ENCODE assay signal across 12 cellular contexts in the genomic region with DNA sequence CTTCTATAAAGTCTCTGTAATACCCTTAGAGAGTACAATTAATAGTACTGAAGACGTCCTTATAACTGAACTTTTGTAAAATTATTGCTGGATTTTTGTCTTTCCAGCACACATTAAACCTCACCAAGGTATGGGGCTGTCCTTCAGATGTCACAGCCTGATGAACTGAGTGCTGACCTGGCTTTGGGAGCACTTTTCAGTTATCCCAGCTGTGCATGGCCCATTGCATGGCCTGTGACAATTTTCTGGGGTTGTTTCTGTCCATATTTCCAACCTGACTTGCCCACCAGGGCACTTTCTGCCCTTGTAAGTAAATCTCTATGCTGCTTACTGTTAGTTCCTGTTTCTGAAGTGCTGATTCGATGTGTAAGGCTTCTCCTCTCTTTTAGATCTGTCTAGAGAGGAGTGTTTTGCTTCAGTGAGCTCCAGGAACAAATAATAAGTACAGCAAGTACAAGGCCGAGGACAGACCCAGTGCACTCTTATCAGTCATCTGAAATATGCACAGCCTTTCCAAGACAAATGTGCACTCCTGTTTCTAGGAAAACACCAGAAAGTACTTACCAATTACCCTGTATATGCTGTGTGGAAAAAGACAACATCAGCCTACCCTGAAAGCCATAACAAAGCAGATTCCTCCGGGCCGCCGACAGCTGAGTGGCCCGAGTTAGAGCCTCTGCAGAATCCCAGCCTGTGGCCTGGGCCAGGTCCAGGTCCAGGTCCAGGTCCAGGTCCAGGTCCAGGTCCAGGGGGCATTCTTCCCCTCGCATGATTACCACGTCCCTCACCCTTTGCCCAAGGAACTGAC.
DNase-seq lines count a peak whose midpoint lies in the region; ATAC-seq and TF ChIP-seq lines count a peak whose summit lies in the region.
"Had no signal": no experiment of that assay in that cellular context is flagged by ENCODE, and none has a peak within 500 bp of the region (broad histone marks: within the 10 kb centered on the region; RNA-seq: fewer than 3 reads in every experiment).

No MANE protein-coding gene starts in this region.

- no peak for DNase-seq in activated naive CD8-positive, alpha-beta T cell treated with anti-CD3 and anti-CD28 coated beads for 36 hours
- no peak for DNase-seq in activated naive CD8-positive, alpha-beta T cell treated with anti-CD3 and anti-CD28 coated beads, Interleukin-2, amount 50 U/mL, for 24 hours
- DNase-seq in fibroblast of villous mesenchyme (ENCODE audit: low read depth) (peak; percentile 68), upper lobe of right lung (no peak), NCI-H2081 treated with DMSO at 0.1 percent for 48 hours (lab: John Stamatoyannopoulos, UW) (no peak)
- no peak for DNase-seq in naive thymus-derived CD8-positive, alpha-beta T cell
- no peak for DNase-seq in activated CD8-positive, alpha-beta memory T cell treated with anti-CD3 and anti-CD28 coated beads for 24 hours
- DNase-seq: 8988T, NCI-H524 had no signal

- peak overlapping the region; percentile 14 for H3K27ac Mint-ChIP-seq in activated naive CD8-positive, alpha-beta T cell treated with anti-CD3 and anti-CD28 coated beads for 36 hours
- H3K27ac Mint-ChIP-seq in activated naive CD8-positive, alpha-beta T cell treated with anti-CD3 and anti-CD28 coated beads, Interleukin-2, amount 50 U/mL, for 24 hours: no peak overlapping the region
- peak overlapping the region in 7 of 10 donors; percentile 7 to 71 (median 45) for H3K27ac Mint-ChIP-seq in naive thymus-derived CD8-positive, alpha-beta T cell

- TF ChIP-seq CTCF in fibroblast of villous mesenchyme (IDR thresholded peaks at IDR 0.05; ENCODE audit: insufficient read depth, low read depth, low read length) (no peak), upper lobe of right lung (IDR thresholded peaks at IDR 0.05) (no peak)

- no peaks in the 10 kb centered on the region for H3K9me3 ChIP-seq in upper lobe of right lung

- no peak for ATAC-seq in activated naive CD8-positive, alpha-beta T cell treated with anti-CD3 and anti-CD28 coated beads, Interleukin-2, amount 50 U/mL, for 24 hours
- ATAC-seq in naive thymus-derived CD8-positive, alpha-beta T cell: no peak
- peak; percentile 87 for ATAC-seq in upper lobe of right lung
- no peak for ATAC-seq in GM19467 (IDR thresholded peaks at IDR 0.05; ENCODE audit: unreplicated experiment)

- H3K36me3 Mint-ChIP-seq in activated naive CD8-positive, alpha-beta T cell treated with anti-CD3 and anti-CD28 coated beads for 36 hours: peaks cover 58% of the 10 kb centered on the region
- H3K36me3 Mint-ChIP-seq in activated naive CD8-positive, alpha-beta T cell treated with anti-CD3 and anti-CD28 coated beads, Interleukin-2, amount 50 U/mL, for 24 hours (ENCODE audit: low read depth): peaks cover 42% of the 10 kb centered on the region
- H3K36me3 Mint-ChIP-seq in naive thymus-derived CD8-positive, alpha-beta T cell: peaks cover 6 to 51% (median 39%) of the 10 kb centered on the region in 3 donors

- H3K36me3 ChIP-seq in upper lobe of right lung: peaks cover 23% of the 10 kb centered on the region

- no peak overlapping the region for H3K4me3 ChIP-seq in fibroblast of villous mesenchyme (ENCODE audit: low read depth, low read length)
- no peak overlapping the region for H3K4me3 ChIP-seq in upper lobe of right lung
- H3K4me3 ChIP-seq: SK-N-MC, skin epidermis had no signal

- H3K9me3 Mint-ChIP-seq in activated naive CD8-positive, alpha-beta T cell treated with anti-CD3 and anti-CD28 coated beads for 36 hours: no peaks in the 10 kb centered on the region
- no peaks in the 10 kb centered on the region for H3K9me3 Mint-ChIP-seq in activated naive CD8-positive, alpha-beta T cell treated with anti-CD3 and anti-CD28 coated beads, Interleukin-2, amount 50 U/mL, for 24 hours
- H3K9me3 Mint-ChIP-seq in naive thymus-derived CD8-positive, alpha-beta T cell: no peaks in the 10 kb centered on the region

- no peak overlapping the region for H3K4me3 Mint-ChIP-seq in activated naive CD8-positive, alpha-beta T cell treated with anti-CD3 and anti-CD28 coated beads for 36 hours
- H3K4me3 Mint-ChIP-seq in activated naive CD8-positive, alpha-beta T cell treated with anti-CD3 and anti-CD28 coated beads, Interleukin-2, amount 50 U/mL, for 24 hours: no peak overlapping the region
- peak overlapping the region in 2 of 10 donors; percentile 41 to 43 for H3K4me3 Mint-ChIP-seq in naive thymus-derived CD8-positive, alpha-beta T cell

- intact Hi-C loops in upper lobe of right lung (cut with DNase I): no loop called here

- H3K4me1 Mint-ChIP-seq in activated naive CD8-positive, alpha-beta T cell treated with anti-CD3 and anti-CD28 coated beads for 36 hours: peaks cover 39% of the 10 kb centered on the region
- peaks cover 38% of the 10 kb centered on the region for H3K4me1 Mint-ChIP-seq in activated naive CD8-positive, alpha-beta T cell treated with anti-CD3 and anti-CD28 coated beads, Interleukin-2, amount 50 U/mL, for 24 hours
- peaks cover 6 to 17% (median 11%) of the 10 kb centered on the region in 4 donors for H3K4me1 Mint-ChIP-seq in naive thymus-derived CD8-positive, alpha-beta T cell

- no peaks in the 10 kb centered on the region for H3K27me3 Mint-ChIP-seq in activated naive CD8-positive, alpha-beta T cell treated with anti-CD3 and anti-CD28 coated beads for 36 hours
- no peaks in the 10 kb centered on the region for H3K27me3 Mint-ChIP-seq in activated naive CD8-positive, alpha-beta T cell treated with anti-CD3 and anti-CD28 coated beads, Interleukin-2, amount 50 U/mL, for 24 hours
- H3K27me3 Mint-ChIP-seq in naive thymus-derived CD8-positive, alpha-beta T cell: no peaks in the 10 kb centered on the region

- peak overlapping the region; percentile 20 for H3K27ac ChIP-seq in upper lobe of right lung
- H3K27ac ChIP-seq: SK-N-MC, skin epidermis had no signal

- no peaks in the 10 kb centered on the region for H3K27me3 ChIP-seq in upper lobe of right lung

- H3K4me1 ChIP-seq in upper lobe of right lung: peaks cover 8% of the 10 kb centered on the region

- POLR2A ChIA-PET in naive thymus-derived CD8-positive, alpha-beta T cell (lab: Charles Lee): interaction anchor here (1.0 to 2.8 kb wide), 3 partner anchors 14 to 22 kb away, joined by 5 to 11 read pairs (median 5); no protein-coding TSS in a partner anchor
